8 cellular contexts compared by ENCODE assay signal in the genomic region with DNA sequence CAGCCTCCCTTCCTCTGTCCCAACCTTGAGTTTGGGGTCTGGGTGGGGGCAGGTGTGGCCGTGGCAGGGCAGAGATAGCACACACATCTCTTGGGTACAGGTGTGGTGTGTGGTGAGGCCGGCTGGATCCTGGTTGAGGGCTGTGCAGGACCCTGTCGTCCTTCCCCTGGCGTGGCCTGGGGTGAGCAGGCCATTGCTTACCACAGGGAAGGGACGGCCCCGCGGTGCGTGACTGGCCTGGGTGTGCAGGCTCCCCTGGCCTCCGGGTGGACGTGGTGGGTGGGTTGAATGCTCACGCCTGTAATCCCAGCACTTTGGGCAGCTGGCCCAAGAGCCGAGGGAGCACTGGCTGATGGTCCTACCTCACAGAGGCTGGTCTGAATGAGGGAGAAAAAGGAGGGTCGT. TPM values are rescaled to one million over a fixed set of nuclear protein-coding genes. Genes with fewer than 3 reads are reported as not detected.
DNase-seq lines count a peak whose midpoint lies in the region; ATAC-seq and TF ChIP-seq lines count a peak whose summit lies in the region.

No MANE protein-coding gene starts in this region.

- H3K27ac ChIP-seq in prostate gland = peak overlapping the region; percentile 84 to 92

- DNase-seq in EH (ENCODE audit: low read depth) (peak; percentile 15), T-cell (no peak), glomerular visceral epithelial cell (ENCODE audit: extremely low spot score) (peak; percentile 16), prostate gland (ENCODE audit: low spot score) (no peak)

- WGBS in prostate gland = 28% methylated on average over 13 of the region's 13 CpGs

- no peaks in the 10 kb centered on the region for H3K36me3 ChIP-seq in prostate gland

- TF ChIP-seq CTCF in prostate gland (IDR thresholded peaks at IDR 0.05) = no peak

- peak overlapping the region; percentile 76 to 91 for H3K4me3 ChIP-seq in prostate gland

- peak overlapping the region; percentile 71 to 79 for H3K27ac Mint-ChIP-seq in T-cell

- H3K4me1 ChIP-seq in prostate gland (replicated peaks) = peaks cover 19% of the 10 kb centered on the region

- H3K36me3 Mint-ChIP-seq in T-cell = no peaks in the 10 kb centered on the region

- peak overlapping the region; percentile 76 to 85 (median 80) for H3K4me3 Mint-ChIP-seq in T-cell

- no peak for ATAC-seq in T-cell (replicated peaks in 1 of 4)
- no peak for ATAC-seq in HG03520 (IDR thresholded peaks at IDR 0.05; ENCODE audit: unreplicated experiment)
- ATAC-seq in GM18867 (IDR thresholded peaks at IDR 0.05; ENCODE audit: unreplicated experiment) = no peak
- ATAC-seq in GM21786 (IDR thresholded peaks at IDR 0.05; ENCODE audit: unreplicated experiment) = no peak
- ATAC-seq in GM21717 (IDR thresholded peaks at IDR 0.05; ENCODE audit: unreplicated experiment) = no peak

- CTCF ChIA-PET in T-cell (lab: Charles Lee) = no interaction called here

- H3K9me3 Mint-ChIP-seq in T-cell = no peaks in the 10 kb centered on the region

- H3K27me3 ChIP-seq in prostate gland (replicated peaks; ENCODE audit: insufficient read depth) = no peaks in the 10 kb centered on the region

- intact Hi-C loops in prostate gland (cut with DNase I) = no loop called here

- H3K4me1 Mint-ChIP-seq in T-cell = peaks cover 29 to 44% (median 34%) of the 10 kb centered on the region in 3 donors

- no peaks in the 10 kb centered on the region for H3K27me3 Mint-ChIP-seq in T-cell

- H3K9me3 ChIP-seq in prostate gland = no peaks in the 10 kb centered on the region

- POLR2A ChIA-PET in T-cell (lab: Charles Lee) = no interaction called here

- no peak for TF ChIP-seq POLR2A in prostate gland (IDR thresholded peaks at IDR 0.05)

RNA-seq across cellular contexts. Expression of gene ARRDC1, which starts 1.2 kb away (rescaled TPM):
- 100 to 1,000 TPM in 3 of 5 donors, 10 to 100 TPM in 2; 54.7 to 123 (median 103) TPM for total RNA-seq in T-cell
- total RNA-seq in prostate gland = 100 to 1,000 TPM; 123 to 126 TPM

RNA-seq across cellular contexts. Expression of gene EHMT1, which starts 12.1 kb away (rescaled TPM):
- total RNA-seq in T-cell (100 to 1,000 TPM; 113 to 124 (median 121) TPM), prostate gland (100 to 1,000 TPM in 1 of 2 donors, 10 to 100 TPM in 1; 81.3 to 149 TPM)

RNA-seq across cellular contexts. Expression of gene ZMYND19, which starts 16.4 kb away (rescaled TPM):
- total RNA-seq in T-cell (10 to 100 TPM; 18.7 to 42.0 (median 33.3) TPM), prostate gland (10 to 100 TPM; 20.8 to 34.8 TPM)

RNA-seq across cellular contexts. Expression of gene DPH7, which starts 28.0 kb away (rescaled TPM):
- 10 to 100 TPM; 45.0 to 71.0 (median 66.3) TPM for total RNA-seq in T-cell
- 10 to 100 TPM; 34.3 to 62.4 TPM for total RNA-seq in prostate gland

RNA-seq across cellular contexts. Expression of gene MRPL41, which starts 55.1 kb away (rescaled TPM):
- total RNA-seq in T-cell (100 to 1,000 TPM in 2 of 5 donors, 10 to 100 TPM in 3; 33.0 to 158 (median 85.4) TPM), prostate gland (100 to 1,000 TPM in 1 of 2 donors, 10 to 100 TPM in 1; 75.8 to 133 TPM)

Comparison
In these comparisons a context has a peak if more than half of its experiments do, and no peak if none do; other contexts are left out.
1. DNase-seq: peak in EH (single experiment) and glomerular visceral epithelial cell (single experiment); none in T-cell (0 of 34) and prostate gland (single experiment).